7 cellular contexts compared by ENCODE assay signal in the genomic region with DNA sequence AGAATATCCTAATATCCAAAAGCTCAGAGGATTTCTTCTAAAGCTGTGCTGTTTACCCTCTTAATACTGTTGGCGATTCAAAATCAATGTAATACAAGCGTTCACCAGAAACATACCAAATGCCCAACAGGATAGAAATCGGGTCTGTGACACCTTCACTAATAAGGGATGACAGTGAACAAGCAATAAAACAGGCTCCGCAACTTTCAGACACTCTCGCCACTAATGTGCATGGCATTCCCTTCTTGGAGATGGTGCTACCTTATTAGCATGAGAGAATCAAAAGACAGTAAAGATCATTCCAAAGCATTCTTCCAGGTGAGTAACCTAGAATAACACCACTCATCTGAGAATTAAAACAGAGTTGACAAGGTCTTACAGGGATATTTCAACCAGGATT.
"Had no signal": no experiment of that assay in that cellular context is flagged by ENCODE, and none has a peak within 500 bp of the region (broad histone marks: within the 10 kb centered on the region; RNA-seq: fewer than 3 reads in every experiment).

No MANE protein-coding gene starts in this region.

- H3K4me3 ChIP-seq: GM23248 had no signal

- H3K36me3 Mint-ChIP-seq: IgD-negative memory B cell had no signal

- DNase-seq: GM23248, H9, HCEC 1CT, KG1 had no signal

- H3K27ac Mint-ChIP-seq: H9 had no signal

- H2AFZ ChIP-seq: GM23248 had no signal

- H3K27ac ChIP-seq: GM23248, HL-60 had no signal

- H3K9me3 Mint-ChIP-seq: H9, IgD-negative memory B cell had no signal

- H3K4me3 Mint-ChIP-seq: H9 had no signal

- ATAC-seq: HepG2 had no signal
